In the genomic region with DNA sequence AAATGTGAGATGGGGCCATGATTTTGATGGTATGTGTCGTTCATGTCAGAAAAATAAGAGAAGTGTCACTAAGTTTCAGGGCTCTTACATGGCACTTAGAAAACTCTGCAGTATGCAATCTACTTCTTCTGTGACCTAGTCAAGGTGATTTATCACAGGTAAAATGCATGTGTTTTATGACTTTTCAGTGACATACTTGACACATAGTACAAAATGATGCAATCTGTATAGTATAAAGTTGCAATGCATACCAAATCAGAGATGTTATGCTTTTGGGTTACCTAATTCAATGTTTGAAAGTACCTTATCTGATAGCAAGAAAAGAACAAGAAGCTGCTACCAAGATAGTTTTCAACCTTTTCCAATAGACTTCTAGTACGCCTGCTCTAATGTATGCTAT, we compare ENCODE assay signal across 2 cellular contexts.
TF ChIP-seq lines count a peak whose summit lies in the region.

No MANE protein-coding gene starts in this region.

TF ChIP-seq in A549, 52 proteins besides CTCF, POLR2A, EP300 and RAD21 (continued from another document):
- TF ChIP-seq, protein P1, sequence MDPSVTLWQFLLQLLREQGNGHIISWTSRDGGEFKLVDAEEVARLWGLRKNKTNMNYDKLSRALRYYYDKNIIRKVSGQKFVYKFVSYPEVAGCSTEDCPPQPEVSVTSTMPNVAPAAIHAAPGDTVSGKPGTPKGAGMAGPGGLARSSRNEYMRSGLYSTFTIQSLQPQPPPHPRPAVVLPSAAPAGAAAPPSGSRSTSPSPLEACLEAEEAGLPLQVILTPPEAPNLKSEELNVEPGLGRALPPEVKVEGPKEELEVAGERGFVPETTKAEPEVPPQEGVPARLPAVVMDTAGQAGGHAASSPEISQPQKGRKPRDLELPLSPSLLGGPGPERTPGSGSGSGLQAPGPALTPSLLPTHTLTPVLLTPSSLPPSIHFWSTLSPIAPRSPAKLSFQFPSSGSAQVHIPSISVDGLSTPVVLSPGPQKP (IDR thresholded peaks at IDR 0.05; ENCODE audit: low read depth, low read length): no peak
- TF ChIP-seq CBX2 (IDR thresholded peaks at IDR 0.05; ENCODE audit: borderline replicate concordance, low read depth) (no peak), BHLHE40 (IDR thresholded peaks at IDR 0.05; ENCODE audit: low read depth, low read length) (no peak), MAZ (IDR thresholded peaks at IDR 0.05; ENCODE audit: borderline replicate concordance, low read depth, low read length) (no peak), MYC (IDR thresholded peaks at IDR 0.05; ENCODE audit: borderline replicate concordance, low read length) (no peak), TP53 (CRISPR knock-in tag; IDR thresholded peaks at IDR 0.05) (no peak), SMC3 (IDR thresholded peaks at IDR 0.05) (no peak)
- TF ChIP-seq, protein P2, sequence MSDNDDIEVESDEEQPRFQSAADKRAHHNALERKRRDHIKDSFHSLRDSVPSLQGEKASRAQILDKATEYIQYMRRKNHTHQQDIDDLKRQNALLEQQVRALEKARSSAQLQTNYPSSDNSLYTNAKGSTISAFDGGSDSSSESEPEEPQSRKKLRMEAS (IDR thresholded peaks at IDR 0.05): no peak
- TF ChIP-seq, protein P3, sequence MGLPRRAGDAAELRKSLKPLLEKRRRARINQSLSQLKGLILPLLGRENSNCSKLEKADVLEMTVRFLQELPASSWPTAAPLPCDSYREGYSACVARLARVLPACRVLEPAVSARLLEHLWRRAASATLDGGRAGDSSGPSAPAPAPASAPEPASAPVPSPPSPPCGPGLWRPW (IDR thresholded peaks at IDR 0.05): no peak

TF ChIP-seq in K562, 482 proteins besides CTCF, POLR2A, EP300 and RAD21 (continued from another document):
- TF ChIP-seq, protein P4, sequence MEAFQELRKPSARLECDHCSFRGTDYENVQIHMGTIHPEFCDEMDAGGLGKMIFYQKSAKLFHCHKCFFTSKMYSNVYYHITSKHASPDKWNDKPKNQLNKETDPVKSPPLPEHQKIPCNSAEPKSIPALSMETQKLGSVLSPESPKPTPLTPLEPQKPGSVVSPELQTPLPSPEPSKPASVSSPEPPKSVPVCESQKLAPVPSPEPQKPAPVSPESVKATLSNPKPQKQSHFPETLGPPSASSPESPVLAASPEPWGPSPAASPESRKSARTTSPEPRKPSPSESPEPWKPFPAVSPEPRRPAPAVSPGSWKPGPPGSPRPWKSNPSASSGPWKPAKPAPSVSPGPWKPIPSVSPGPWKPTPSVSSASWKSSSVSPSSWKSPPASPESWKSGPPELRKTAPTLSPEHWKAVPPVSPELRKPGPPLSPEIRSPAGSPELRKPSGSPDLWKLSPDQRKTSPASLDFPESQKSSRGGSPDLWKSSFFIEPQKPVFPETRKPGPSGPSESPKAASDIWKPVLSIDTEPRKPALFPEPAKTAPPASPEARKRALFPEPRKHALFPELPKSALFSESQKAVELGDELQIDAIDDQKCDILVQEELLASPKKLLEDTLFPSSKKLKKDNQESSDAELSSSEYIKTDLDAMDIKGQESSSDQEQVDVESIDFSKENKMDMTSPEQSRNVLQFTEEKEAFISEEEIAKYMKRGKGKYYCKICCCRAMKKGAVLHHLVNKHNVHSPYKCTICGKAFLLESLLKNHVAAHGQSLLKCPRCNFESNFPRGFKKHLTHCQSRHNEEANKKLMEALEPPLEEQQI (IDR thresholded peaks at IDR 0.05): no peak
- TF ChIP-seq ZNF780A (CRISPR knock-in tag; IDR thresholded peaks at IDR 0.05) (no peak), RFX5 (IDR thresholded peaks at IDR 0.05; ENCODE audit: low read depth, low read length) (no peak), MTF1 (CRISPR knock-in tag; IDR thresholded peaks at IDR 0.05; ENCODE audit: borderline replicate concordance) (no peak)
